10 cellular contexts compared by ENCODE assay signal in the genomic region with DNA sequence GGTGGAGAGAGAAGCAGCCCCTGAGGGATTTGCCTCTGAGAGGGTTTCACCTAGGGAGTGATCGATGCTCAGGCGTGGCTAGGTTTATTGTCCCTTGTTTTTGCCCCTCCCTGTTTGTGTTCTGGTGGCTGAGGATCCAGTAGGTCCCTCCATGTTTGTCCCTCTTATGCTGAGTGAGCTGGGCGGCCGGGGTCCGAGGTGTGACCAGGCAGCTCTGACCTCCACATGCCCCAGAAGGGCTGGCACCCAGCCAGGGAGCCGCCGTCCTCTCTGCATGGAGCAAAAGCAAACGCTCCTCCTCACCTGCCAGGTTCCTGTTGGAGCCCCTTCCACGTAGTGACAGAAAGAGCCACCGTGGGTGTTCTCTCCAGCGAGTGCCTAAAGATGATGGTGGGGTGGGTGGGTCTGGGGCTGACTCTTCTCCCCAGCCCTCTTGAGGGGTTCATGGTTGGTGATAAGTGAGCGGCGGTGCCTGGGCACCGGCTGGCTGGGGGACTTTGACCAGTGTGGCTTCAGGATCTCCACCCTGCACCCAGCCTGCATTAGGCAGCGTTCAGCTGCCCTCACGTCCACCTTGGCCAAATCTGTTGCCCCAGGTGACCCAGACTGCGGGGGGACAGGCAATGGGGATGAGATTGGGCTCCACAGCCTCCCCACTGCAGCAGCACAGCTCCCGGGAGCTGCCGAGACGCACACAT. TPM values are rescaled to one million over a fixed set of nuclear protein-coding genes. Genes with fewer than 3 reads are reported as not detected.
DNase-seq lines count a peak whose midpoint lies in the region; ATAC-seq and TF ChIP-seq lines count a peak whose summit lies in the region.
"Had no signal": no experiment of that assay in that cellular context is flagged by ENCODE, and none has a peak within 500 bp of the region (broad histone marks: within the 10 kb centered on the region; RNA-seq: fewer than 3 reads in every experiment).

No MANE protein-coding gene starts in this region.

- peak overlapping the region; percentile 85 for H3K27ac ChIP-seq in AG04450 (ENCODE audit: low read depth, low read length)

- H3K36me3 Mint-ChIP-seq in naive thymus-derived CD8-positive, alpha-beta T cell = peaks cover 0 to 20% (median 0%) of the 10 kb centered on the region in 3 donors

- no peaks in the 10 kb centered on the region; the same call in 1 of the 2 replicates for H3K9me3 ChIP-seq in AG04450 (ENCODE audit: control insufficient read depth, insufficient read depth, low read length)

- H3K4me1 Mint-ChIP-seq in naive thymus-derived CD8-positive, alpha-beta T cell = peaks cover 19 to 63% (median 48%) of the 10 kb centered on the region in 4 donors
- H3K4me1 Mint-ChIP-seq: brain had no signal

- H3K27me3 ChIP-seq in AG04450 (ENCODE audit: control insufficient read depth, insufficient read depth, low read length) = no peaks in the 10 kb centered on the region

- POLR2A ChIA-PET in AG04450 (lab: Yijun Ruan, JAX) = no interaction called here
- POLR2A ChIA-PET in naive thymus-derived CD8-positive, alpha-beta T cell (lab: Charles Lee) = interaction anchor here (1.4 to 6.1 kb wide), 2 partner anchors 13 to 14 kb away, joined by 4 to 63 read pairs; partner anchors contain the start of gene NUDT16L1

- CTCF ChIA-PET in AG04450 (lab: Charles Lee) = no interaction called here

- no peaks in the 10 kb centered on the region for H3K27me3 Mint-ChIP-seq in naive thymus-derived CD8-positive, alpha-beta T cell
- H3K27me3 Mint-ChIP-seq: brain had no signal

- in situ Hi-C loops in GM13976 (cut with MboI; ENCODE audit: low sequenced_read_pairs, unreplicated experiment) = no loop called here

- no peaks in the 10 kb centered on the region for H3K9me3 Mint-ChIP-seq in naive thymus-derived CD8-positive, alpha-beta T cell
- H3K9me3 Mint-ChIP-seq: brain had no signal

- H3K27ac Mint-ChIP-seq in naive thymus-derived CD8-positive, alpha-beta T cell = peak overlapping the region in 9 of 10 donors; percentile 71 to 99 (median 87)

- DNase-seq in AG04450 (ENCODE audit: low read depth, low spot score) = no peak
- DNase-seq in NCI-H1092 (lab: John Stamatoyannopoulos, UW) = peak; percentile 53
- DNase-seq in epithelial cell of proximal tubule (ENCODE audit: low read depth) = no peak
- DNase-seq in naive thymus-derived CD8-positive, alpha-beta T cell = no peak
- no peak for DNase-seq in GM13976 (ENCODE audit: low spot score)
- DNase-seq: activated CD4-positive, alpha-beta T cell treated with anti-CD3 and anti-CD28 coated beads, Interleukin-2, amount 50 U/mL, for 1 hour had no signal

- H3K4me3 ChIP-seq in AG04450 (ENCODE audit: low read depth, low read length) = no peak overlapping the region; the same call in 1 of the 2 replicates
- H3K4me3 ChIP-seq in epithelial cell of proximal tubule (ENCODE audit: low read depth, low read length) = peak overlapping the region; percentile 44

- ATAC-seq in naive thymus-derived CD8-positive, alpha-beta T cell = no peak
- ATAC-seq in activated CD4-positive, CD25-positive, alpha-beta regulatory T cell treated with anti-CD3 and anti-CD28 coated beads, Interleukin-2, amount 50 U/mL, for 24 hours = no peak
- ATAC-seq in GM18505 (IDR thresholded peaks at IDR 0.05; ENCODE audit: unreplicated experiment) (no peak), HG02588 (IDR thresholded peaks at IDR 0.05; ENCODE audit: unreplicated experiment) (no peak)

- no peak for TF ChIP-seq POLR2A in GM18505 (IDR thresholded peaks at IDR 0.05; ENCODE audit: borderline replicate concordance, extremely low read depth, insufficient read depth, insufficient read length)

- no peak overlapping the region for H3K4me3 Mint-ChIP-seq in naive thymus-derived CD8-positive, alpha-beta T cell
- H3K4me3 Mint-ChIP-seq: brain had no signal

- TF ChIP-seq CTCF in AG04450 (IDR thresholded peaks at IDR 0.05; ENCODE audit: low read depth, low read length) = no peak
- TF ChIP-seq CTCF in epithelial cell of proximal tubule (conservative IDR thresholded peaks at IDR 0.05; ENCODE audit: low read depth, low read length) = no peak
- TF ChIP-seq CTCF in GM13976 (IDR thresholded peaks at IDR 0.05; ENCODE audit: borderline replicate concordance, control extremely low read depth, extremely low read depth, insufficient read depth, missing control alignments) = no peak

RNA-seq across cellular contexts. Expression of gene NUDT16L1, which starts 14.1 kb away (rescaled TPM):
- polyA plus RNA-seq in AG04450 (2011; rRNA removed) = 25.2 and 29.3 TPM in 2 replicates
- 5.9 and 7.2 TPM in 2 replicates for polyA minus RNA-seq in AG04450 (2011; rRNA and poly(A)+ RNA removed)
- total RNA-seq in epithelial cell of proximal tubule = 23.8 and 37.4 TPM in 2 replicates
- 10 to 100 TPM; 56.7 to 59.3 TPM for total RNA-seq in naive thymus-derived CD8-positive, alpha-beta T cell
- 100 to 1,000 TPM in 2 of 3 donors, 10 to 100 TPM in 1; 90.0 to 131 (median 119) TPM for polyA plus RNA-seq in naive thymus-derived CD8-positive, alpha-beta T cell

RNA-seq across cellular contexts. Expression of gene MGRN1, which starts 54.7 kb away (rescaled TPM):
- polyA plus RNA-seq in AG04450 (2011; rRNA removed) = 3.4 and 8.6 TPM in 2 replicates
- 11.3 and 18.2 TPM in 2 replicates for polyA minus RNA-seq in AG04450 (2011; rRNA and poly(A)+ RNA removed)
- total RNA-seq in epithelial cell of proximal tubule = 40.6 and 41.3 TPM in 2 replicates
- 10 to 100 TPM; 66.4 to 70.5 TPM for total RNA-seq in naive thymus-derived CD8-positive, alpha-beta T cell
- 1 to 10 TPM; 4.5 to 5.8 (median 5.6) TPM for polyA plus RNA-seq in naive thymus-derived CD8-positive, alpha-beta T cell

RNA-seq across cellular contexts. Expression of gene ANKS3, which starts 54.8 kb away (rescaled TPM):
- 14.0 and 15.0 TPM in 2 replicates for polyA plus RNA-seq in AG04450 (2011; rRNA removed)
- 26.1 and 38.9 TPM in 2 replicates for polyA minus RNA-seq in AG04450 (2011; rRNA and poly(A)+ RNA removed)
- 13.7 and 22.4 TPM in 2 replicates for total RNA-seq in epithelial cell of proximal tubule
- 10 to 100 TPM; 31.5 to 37.0 TPM for total RNA-seq in naive thymus-derived CD8-positive, alpha-beta T cell
- polyA plus RNA-seq in naive thymus-derived CD8-positive, alpha-beta T cell = 1 to 10 TPM; 4.3 to 9.0 (median 4.5) TPM

RNA-seq across cellular contexts. Expression of gene DNAAF8, which starts 55.0 kb away (rescaled TPM):
- polyA plus RNA-seq in AG04450 (2011; rRNA removed) = 0.89 and 1.6 TPM in 2 replicates
- polyA minus RNA-seq in AG04450 (2011; rRNA and poly(A)+ RNA removed) = 0.78 and 1.7 TPM in 2 replicates
- total RNA-seq in epithelial cell of proximal tubule = 2.0 TPM in 1 of 2 replicates, not detected in the other
- under 1 TPM; 0.26 to 0.30 TPM for total RNA-seq in naive thymus-derived CD8-positive, alpha-beta T cell
- polyA plus RNA-seq in naive thymus-derived CD8-positive, alpha-beta T cell = under 1 TPM in 2 of 3 donors, not detected in 1; 0.34 to 0.48 TPM
